ENCODE assay signal across 24 cellular contexts in the genomic region with DNA sequence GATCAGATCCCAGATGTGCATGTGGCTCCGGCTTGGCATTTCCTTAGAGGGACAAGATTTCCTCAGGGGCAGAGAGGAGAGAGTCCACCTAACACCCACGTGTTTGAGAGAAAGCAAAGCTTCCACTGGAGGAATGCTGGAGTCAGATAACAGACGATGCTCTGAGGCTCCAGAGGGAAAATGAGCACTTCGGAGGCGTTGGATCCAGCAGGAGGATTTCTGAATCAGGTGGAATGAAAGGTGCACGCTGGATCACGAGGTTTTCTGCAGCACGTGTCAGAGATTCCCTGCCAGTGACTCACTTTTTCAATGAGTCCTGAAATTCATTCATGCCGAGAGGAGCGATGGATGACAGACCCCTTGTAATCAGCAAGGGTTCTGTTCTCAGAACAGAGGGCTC. TPM values are rescaled to one million over a fixed set of nuclear protein-coding genes. Genes with fewer than 3 reads are reported as not detected.
A peak's percentile ranks its signal among the peaks of the same experiment; 100 is the strongest.
DNase-seq lines count a peak whose midpoint lies in the region; ATAC-seq, FAIRE-seq and TF ChIP-seq lines count a peak whose summit lies in the region.
"Had no signal": no experiment of that assay in that cellular context is flagged by ENCODE, and none has a peak within 500 bp of the region (broad histone marks: within the 10 kb centered on the region; RNA-seq: fewer than 3 reads in every experiment).

No MANE protein-coding gene starts in this region.

- DNase-seq in A549 (ENCODE audit: low read depth in 1 of 2, low spot score in 1 of 2) (no peak), HK-2 (ENCODE audit: unreplicated experiment) (peak; percentile 47), amniotic epithelial cell (ENCODE audit: low read depth) (peak; percentile 25), kidney epithelial cell (ENCODE audit: low read depth) (peak; percentile 63), pancreas (no peak)
- no peak for DNase-seq in activated CD4-positive, alpha-beta T cell treated with anti-CD3 and anti-CD28 coated beads for 4 hours
- DNase-seq in stimulated activated CD4-positive, alpha-beta T cell treated with anti-CD3 and anti-CD28 coated beads, Interleukin-4, amount 100 ng/mL, for 24 hours, result no peak
- DNase-seq: activated naive CD8-positive, alpha-beta T cell treated with anti-CD3 and anti-CD28 coated beads, Interleukin-2, amount 50 U/mL, for 24 hours; CD4-positive, CD25-positive, alpha-beta regulatory T cell; cerebellar nuclear complex; DND-41; KG1; left ventricle myocardium inferior; NCI-H1092 treated with DMSO at 0.1 percent for 48 hours; NCI-H2107; NCI-H524; stimulated activated CD4-positive, alpha-beta T cell treated with anti-CD3 and anti-CD28 coated beads, Interleukin-2, amount 100 ng/mL, for 24 hours; upper lobe of right lung had no signal

- CTCF ChIA-PET in A549 (lab: Yijun Ruan, JAX), result interaction anchor here (0.8 to 3.1 kb wide), 5 partner anchors 10 to 136 kb away, joined by 3 to 21 read pairs (median 4); no protein-coding TSS in a partner anchor

- no peak for TF ChIP-seq CTCF in A549 (IDR thresholded peaks at IDR 0.05)
- TF ChIP-seq CTCF in kidney epithelial cell (IDR thresholded peaks at IDR 0.05; ENCODE audit: insufficient read depth, low read length, poor library complexity, severe bottlenecking), result no peak
- TF ChIP-seq CTCF in pancreas (IDR thresholded peaks at IDR 0.05), result no peak

- no peak for TF ChIP-seq EP300 in A549 (IDR thresholded peaks at IDR 0.05)

- TF ChIP-seq RAD21 in A549 (conservative IDR thresholded peaks at IDR 0.05 in 1 of 2, IDR thresholded peaks at IDR 0.05 in 1 of 2), result no peak

- WGBS in A549 (ENCODE audit: missing lambda C conversion rate), result 43% methylated on average over 10 of the region's 10 CpGs
- WGBS in pancreas, 2 donors, result 56% methylated on average over 10 of the region's 10 CpGs

- TF ChIP-seq POLR2A in A549 (IDR thresholded peaks at IDR 0.05; ENCODE audit: low read length), result no peak

- ATAC-seq in A549, result no peak
- ATAC-seq in GM18502 (IDR thresholded peaks at IDR 0.05; ENCODE audit: poor library complexity, unreplicated experiment), result no peak
- no peak for ATAC-seq in pancreas
- ATAC-seq: upper lobe of right lung had no signal

- no peak overlapping the region for H3K27ac ChIP-seq in A549
- no peak overlapping the region for H3K27ac ChIP-seq in pancreas
- H3K27ac ChIP-seq: HL-60, left ventricle myocardium inferior, SJSA1, upper lobe of right lung had no signal

- H3K4me3 ChIP-seq in A549 (no peak overlapping the region), kidney epithelial cell (ENCODE audit: low read depth, low read length) (no peak overlapping the region), pancreas (no peak overlapping the region)
- H3K4me3 ChIP-seq: left ventricle myocardium inferior, SJSA1, upper lobe of right lung had no signal

- intact Hi-C loops in pancreas (cut with DNase I), result no loop called here

- no peak for FAIRE-seq in A549 (lab: Jason Lieb, UNC)
- FAIRE-seq in pancreas (lab: Jason Lieb, UNC), result no peak
- FAIRE-seq: H1 had no signal

- POLR2A ChIA-PET in A549 (lab: Yijun Ruan, JAX), result no interaction called here

- no peaks in the 10 kb centered on the region for H3K36me3 ChIP-seq in kidney epithelial cell (ENCODE audit: control insufficient read depth, insufficient read depth, low read length)
- H3K36me3 ChIP-seq in pancreas, result no peaks in the 10 kb centered on the region
- H3K36me3 ChIP-seq: left ventricle myocardium inferior, SJSA1, upper lobe of right lung had no signal

- no peak overlapping the region for H3K4me2 ChIP-seq in A549

- H3K9me3 ChIP-seq in A549, result no peaks in the 10 kb centered on the region
- no peaks in the 10 kb centered on the region for H3K9me3 ChIP-seq in pancreas
- H3K9me3 ChIP-seq: left ventricle myocardium inferior, SJSA1, upper lobe of right lung had no signal

- H3K27me3 ChIP-seq in kidney epithelial cell (ENCODE audit: control insufficient read depth, insufficient read depth, low read length) (peaks cover 16% of the 10 kb centered on the region), pancreas (no peaks in the 10 kb centered on the region)
- H3K27me3 ChIP-seq: SJSA1, upper lobe of right lung had no signal

- H3K4me1 ChIP-seq in A549, result no peaks in the 10 kb centered on the region
- H3K4me1 ChIP-seq in pancreas, result no peaks in the 10 kb centered on the region

TF ChIP-seq in A549, 52 proteins besides CTCF, POLR2A, EP300 and RAD21:
- TF ChIP-seq PHF8 (IDR thresholded peaks at IDR 0.05; ENCODE audit: borderline replicate concordance, low read depth), result no peak
- TF ChIP-seq, protein P1, sequence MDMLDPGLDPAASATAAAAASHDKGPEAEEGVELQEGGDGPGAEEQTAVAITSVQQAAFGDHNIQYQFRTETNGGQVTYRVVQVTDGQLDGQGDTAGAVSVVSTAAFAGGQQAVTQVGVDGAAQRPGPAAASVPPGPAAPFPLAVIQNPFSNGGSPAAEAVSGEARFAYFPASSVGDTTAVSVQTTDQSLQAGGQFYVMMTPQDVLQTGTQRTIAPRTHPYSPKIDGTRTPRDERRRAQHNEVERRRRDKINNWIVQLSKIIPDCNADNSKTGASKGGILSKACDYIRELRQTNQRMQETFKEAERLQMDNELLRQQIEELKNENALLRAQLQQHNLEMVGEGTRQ (IDR thresholded peaks at IDR 0.05), result peak; percentile 36; the same call in 1 of the 2 replicates
TF ChIP-seq in A549: peak in this region for 1.

RNA-seq across cellular contexts. Expression of a gene that starts 49.5 kb away (rescaled TPM):
- polyA plus RNA-seq in A549 (2011; rRNA removed) (0.36 and 0.38 TPM in 2 replicates), A549 (2017; fragmentation: RNase III; extraction: RNeasy Plus Mini Kit Qiagen cat#74134 plus additional on column Dnase treatment) (1.4 to 1.6 TPM (median 1.4 TPM) in 3 replicates), pancreas (1 to 10 TPM in 1 of 2 donors, under 1 TPM in 1; 0.53 to 1.9 TPM)
- polyA plus RNA-seq in A549 (2012; cell fraction: cytosol; rRNA removed), result 0.66 and 0.96 TPM in 2 replicates
- polyA plus RNA-seq in A549 (2012; cell fraction: nucleus; rRNA removed), result 0.80 and 0.91 TPM in 2 replicates
- polyA minus RNA-seq in A549 (2011; rRNA and poly(A)+ RNA removed), result 0.17 and 0.58 TPM in 2 replicates
- total RNA-seq in kidney epithelial cell (1.9 and 2.1 TPM in 2 replicates), pancreas (under 1 TPM; 0.09 to 0.79 (median 0.21) TPM)
- total RNA-seq: activated CD8-positive, alpha-beta memory T cell treated with anti-CD3 and anti-CD28 coated beads for 36 hours; CD4-positive, CD25-positive, alpha-beta regulatory T cell; T-helper 2 cell treated with Interferon-gamma antibody and Interleukin-4, amounts not matched to agents 100 ng/mL and 5 ng/mL, for 36 hours had no signal
- polyA plus RNA-seq: CD4-positive, CD25-positive, alpha-beta regulatory T cell had no signal

RNA-seq across cellular contexts. Expression of a gene that starts 59.9 kb away (rescaled TPM):
- polyA plus RNA-seq in A549 (2011; rRNA removed), result 3.8 and 5.5 TPM in 2 replicates
- polyA plus RNA-seq in A549 (2012; cell fraction: cytosol; rRNA removed), result 3.8 and 5.3 TPM in 2 replicates
- polyA plus RNA-seq in A549 (2012; cell fraction: nucleus; rRNA removed), result 10.8 and 15.5 TPM in 2 replicates
- 6.1 to 7.3 TPM (median 6.5 TPM) in 3 replicates for polyA plus RNA-seq in A549 (2017; fragmentation: RNase III; extraction: RNeasy Plus Mini Kit Qiagen cat#74134 plus additional on column Dnase treatment)
- 7.2 and 8.0 TPM in 2 replicates for polyA minus RNA-seq in A549 (2011; rRNA and poly(A)+ RNA removed)
- total RNA-seq in kidney epithelial cell, result 34.6 and 41.6 TPM in 2 replicates
- total RNA-seq in pancreas, result 10 to 100 TPM; 12.1 to 20.0 (median 13.1) TPM
- 10 to 100 TPM; 10.7 to 11.2 TPM for polyA plus RNA-seq in pancreas

Comparison
In these comparisons a context has a peak if more than half of its experiments do, and no peak if none do; other contexts are left out.
1. DNase-seq: peak in HK-2 (single experiment), amniotic epithelial cell (single experiment) and kidney epithelial cell (single experiment); none in A549 (0 of 2), activated CD4-positive, alpha-beta T cell treated with anti-CD3 and anti-CD28 coated beads for 4 hours (0 of 2), stimulated activated CD4-positive, alpha-beta T cell treated with anti-CD3 and anti-CD28 coated beads, Interleukin-4, amount 100 ng/mL, for 24 hours (single experiment) and pancreas (0 of 6).